In genomic region chr3:59607628-59608027, GRCh38 we compare ENCODE assay signal across 12 cellular contexts.
DNase-seq lines count a peak whose midpoint lies in the region; ATAC-seq, FAIRE-seq and TF ChIP-seq lines count a peak whose summit lies in the region.
"Had no signal": no experiment of that assay in that cellular context is flagged by ENCODE, and none has a peak within 500 bp of the region (broad histone marks: within the 10 kb centered on the region; RNA-seq: fewer than 3 reads in every experiment).

No MANE protein-coding gene starts in this region.

- no peak overlapping the region for H3K9ac ChIP-seq in H1 (replicated peaks in 1 of 4; ENCODE audit: extremely low read depth in 1 of 4, low read depth in 3 of 4, low read length in 3 of 4)

- H2BK15ac ChIP-seq in H1 (ENCODE audit: low read length) = no peak overlapping the region

- TF ChIP-seq POLR2A in H1 (IDR thresholded peaks at IDR 0.05; ENCODE audit: control extremely low read depth in 1 of 2, low read depth in 2 of 2, low read length in 2 of 2) (no peak), lower leg skin (IDR thresholded peaks at IDR 0.05) (no peak)

- no peaks in the 10 kb centered on the region for H3K79me2 ChIP-seq in H1 (ENCODE audit: control insufficient read depth in 1 of 2, insufficient read depth in 2 of 2, low read length in 2 of 2)

- no peak overlapping the region for H4K5ac ChIP-seq in H1 (ENCODE audit: insufficient read length, low read depth, low read length)

- H2BK120ac ChIP-seq in H1 (replicated peaks; ENCODE audit: low read depth, low read length) = no peak overlapping the region

- H3K23ac ChIP-seq in H1 (ENCODE audit: insufficient read length) = no peak overlapping the region

- H3K79me1 ChIP-seq in H1 (ENCODE audit: low read depth, low read length) = no peaks in the 10 kb centered on the region

- H2BK20ac ChIP-seq in H1 (ENCODE audit: low read length) = no peak overlapping the region

- no peaks in the 10 kb centered on the region for H3K9me3 ChIP-seq in H1 (ENCODE audit: insufficient read depth in 2 of 2, low read depth in 1 of 2, low read length in 1 of 2)
- no peaks in the 10 kb centered on the region for H3K9me3 ChIP-seq in lower lobe of right lung

- H3K36me3 ChIP-seq in H1 (ENCODE audit: control insufficient read depth in 2 of 4, insufficient read depth in 4 of 4, low read length in 3 of 4) (no peaks in the 10 kb centered on the region), lower lobe of right lung (no peaks in the 10 kb centered on the region)

- no peak overlapping the region for H4K8ac ChIP-seq in H1 (ENCODE audit: extremely low read depth, insufficient read depth, low read length)

- no peak overlapping the region for H3K4ac ChIP-seq in H1 (replicated peaks; ENCODE audit: insufficient read length, low read depth, low read length)

- no peak overlapping the region for H3K27ac ChIP-seq in H1 (ENCODE audit: low read depth, low read length)
- no peak overlapping the region for H3K27ac ChIP-seq in lower lobe of right lung
- H3K27ac ChIP-seq: skin epidermis had no signal

- H4K20me1 ChIP-seq in H1 (replicated peaks in 1 of 2; ENCODE audit: control insufficient read depth in 1 of 2, insufficient read depth in 2 of 2, low read length in 2 of 2) = no peaks in the 10 kb centered on the region

- intact Hi-C loops in lower lobe of right lung (cut with DNase I) = no loop called here
- intact Hi-C loops in lower leg skin (cut with DNase I; ENCODE audit: low total_unique reads) = no loop called here

- H2BK12ac ChIP-seq in H1 (ENCODE audit: low read depth, low read length) = no peak overlapping the region

- no peak overlapping the region for H4K91ac ChIP-seq in H1 (replicated peaks; ENCODE audit: insufficient read length, low read length)

- CTCF ChIA-PET in H1 (lab: Charles Lee; ENCODE audit: partially characterized antibody) = interaction anchor here (0.6 to 1.9 kb wide), 9 partner anchors 17 to 294 kb away, joined by 3 to 7 read pairs (median 3); no protein-coding TSS in a partner anchor

- POLR2A ChIA-PET in H1 (lab: Charles Lee; ENCODE audit: partially characterized antibody) = no interaction called here

- no peak overlapping the region for H3K14ac ChIP-seq in H1 (ENCODE audit: insufficient read length)

- TF ChIP-seq EP300 in H1 (IDR thresholded peaks at IDR 0.05; ENCODE audit: borderline replicate concordance in 1 of 2, low read depth in 2 of 2, low read length in 2 of 2) = no peak

- H2AFZ ChIP-seq in H1 (ENCODE audit: low read length) = no peak overlapping the region

- DNase-seq in AML-193 (lab: John Stamatoyannopoulos, UW) (peak; percentile 54 to 55), NCI-H1092 (lab: John Stamatoyannopoulos, UW) (peak; percentile 44), H1 (ENCODE audit: low read depth in 1 of 2, low spot score in 2 of 2) (no peak), lower lobe of right lung (no peak), lower leg skin (ENCODE audit: low spot score in 2 of 2) (no peak), GDM1 (lab: John Stamatoyannopoulos, UW) (no peak)
- DNase-seq: activated CD8-positive, alpha-beta T cell treated with anti-CD3 and anti-CD28 coated beads for 36 hours; DND-41 had no signal

- H2BK5ac ChIP-seq in H1 (ENCODE audit: low read depth, low read length) = no peak overlapping the region

- peak; percentile 35 to 58; a peak in 3 of 4 replicates for TF ChIP-seq RAD21 in H1 (IDR thresholded peaks at IDR 0.05 in 1 of 2, conservative IDR thresholded peaks at IDR 0.05 in 1 of 2; ENCODE audit: low read depth in 2 of 2, low read length in 2 of 2)

- H3K27me3 ChIP-seq in H1 (replicated peaks in 1 of 4; ENCODE audit: control insufficient read depth in 3 of 4, extremely low read depth in 1 of 4, insufficient read depth in 3 of 4, low read length in 3 of 4) (no peaks in the 10 kb centered on the region), lower lobe of right lung (ENCODE audit: low read depth) (no peaks in the 10 kb centered on the region)

- no peak for FAIRE-seq in H1 (lab: Jason Lieb, UNC)
- FAIRE-seq: frontal cortex had no signal

- no peak overlapping the region for H3K4me2 ChIP-seq in H1 (ENCODE audit: insufficient read depth in 1 of 2, low read depth in 2 of 2, low read length in 2 of 2)

- no peak overlapping the region for H3K56ac ChIP-seq in H1 (replicated peaks; ENCODE audit: insufficient read length, low read depth, low read length)

- no peak overlapping the region for H2AK5ac ChIP-seq in H1 (ENCODE audit: low read depth, low read length)

- WGBS in H1 (ENCODE audit: extremely low coverage in 1 of 2, insufficient coverage in 1 of 2, insufficient read length in 1 of 2, insufficient replicate concordance in 2 of 2, low coverage in 1 of 2, low lambda C conversion rate in 2 of 2, missing lambda C conversion rate in 1 of 2), 2 experiments = 86% methylated on average over 1 of the region's 1 CpG; no CpG with 5 or more reads in 1 of the 2 experiments
- WGBS in lower leg skin, 2 donors = 22 to 26% methylated on average over 1 of the region's 1 CpG

- no peaks in the 10 kb centered on the region for H3K23me2 ChIP-seq in H1 (ENCODE audit: low read depth, low read length)

- peak in 2 of 3 experiments; percentile 27 to 28; a peak in 2 of 4 replicates for TF ChIP-seq CTCF in H1 (IDR thresholded peaks at IDR 0.05; ENCODE audit: control extremely low read depth in 1 of 3, insufficient read depth in 1 of 3, low read depth in 1 of 3, low read length in 3 of 3)
- TF ChIP-seq CTCF in lower lobe of right lung (IDR thresholded peaks at IDR 0.05) = peak; percentile 14
- TF ChIP-seq CTCF in lower leg skin (IDR thresholded peaks at IDR 0.05) = no peak

- H3K4me3 ChIP-seq in H1 (ENCODE audit: extremely low read depth in 1 of 4, insufficient read depth in 2 of 4, low read depth in 3 of 4, low read length in 4 of 4) (no peak overlapping the region), lower lobe of right lung (no peak overlapping the region), lower leg skin (ENCODE audit: low read depth, poor library complexity, severe bottlenecking) (no peak overlapping the region)
- H3K4me3 ChIP-seq: skin epidermis had no signal

- ATAC-seq in lower lobe of right lung (peak in 1 of 2 donors; percentile 50), GM19351 (IDR thresholded peaks at IDR 0.05; ENCODE audit: unreplicated experiment) (no peak), GM18520 (IDR thresholded peaks at IDR 0.05; ENCODE audit: unreplicated experiment) (no peak)
- ATAC-seq: activated CD8-positive, alpha-beta T cell treated with anti-CD3 and anti-CD28 coated beads for 36 hours had no signal

- H3K18ac ChIP-seq in H1 (ENCODE audit: extremely low read depth, low read length) = no peak overlapping the region

- H3K4me1 ChIP-seq in H1 (replicated peaks in 1 of 4; ENCODE audit: control insufficient read depth in 3 of 4, insufficient read depth in 4 of 4, low read length in 3 of 4) (no peaks in the 10 kb centered on the region), lower lobe of right lung (no peaks in the 10 kb centered on the region)

TF ChIP-seq in H1, 55 proteins besides CTCF, POLR2A, EP300 and RAD21:
- no peak for TF ChIP-seq CHD1 (IDR thresholded peaks at IDR 0.05; ENCODE audit: low read depth, low read length)
- no peak for TF ChIP-seq BCL11A (IDR thresholded peaks at IDR 0.05; ENCODE audit: low read depth in 2 of 2, low read length in 2 of 2)
- TF ChIP-seq MAFK (IDR thresholded peaks at IDR 0.05; ENCODE audit: low read depth, low read length) = no peak
- no peak for TF ChIP-seq SP4 (IDR thresholded peaks at IDR 0.05; ENCODE audit: low read length)
- no peak for TF ChIP-seq GTF2F1 (IDR thresholded peaks at IDR 0.05; ENCODE audit: borderline replicate concordance, low read depth, low read length)
- TF ChIP-seq KDM4A (IDR thresholded peaks at IDR 0.05; ENCODE audit: low read depth, low read length, severe bottlenecking) = no peak
- TF ChIP-seq TAF1 (IDR thresholded peaks at IDR 0.05; ENCODE audit: low read depth, low read length) = no peak

Comparison
In these comparisons a context has a peak if more than half of its experiments do, and no peak if none do; other contexts are left out.
1. DNase-seq: peak in AML-193 (2 of 2) and NCI-H1092 (single experiment); none in H1 (0 of 2), lower lobe of right lung (single experiment), lower leg skin (0 of 2) and GDM1 (single experiment).
2. CTCF ChIP-seq: peak in H1 (2 of 3) and lower lobe of right lung (single experiment); none in lower leg skin (0 of 3).